In genomic region chr16:30997887-30998711, GRCh38 we compare ENCODE assay signal across 8 cellular contexts. TPM values are rescaled to one million over a fixed set of nuclear protein-coding genes. Genes with fewer than 3 reads are reported as not detected.
DNase-seq lines count a peak whose midpoint lies in the region; ATAC-seq and TF ChIP-seq lines count a peak whose summit lies in the region.
"Had no signal": no experiment of that assay in that cellular context is flagged by ENCODE, and none has a peak within 500 bp of the region (broad histone marks: within the 10 kb centered on the region; RNA-seq: fewer than 3 reads in every experiment).

No MANE protein-coding gene starts in this region.

- ATAC-seq in activated CD8-positive, alpha-beta T cell treated with anti-CD3 and anti-CD28 coated beads for 36 hours, result no peak
- no peak for ATAC-seq in GM18498 (IDR thresholded peaks at IDR 0.05; ENCODE audit: unreplicated experiment)

- POLR2A ChIA-PET in activated CD8-positive, alpha-beta T cell treated with anti-CD3 and anti-CD28 coated beads for 36 hours (lab: Charles Lee), result interaction anchor here (1.4 kb wide), 1 partner anchor 76 kb away, joined by 5 read pairs; the partner anchor contains the start of genes ZNF646 and ZNF668

- WGBS in stomach, 5 donors, result 64 to 73% (median 72%) methylated on average over 14 to 18 of the region's 18 CpGs

- no peaks in the 10 kb centered on the region for H3K36me3 Mint-ChIP-seq in activated CD8-positive, alpha-beta T cell treated with anti-CD3 and anti-CD28 coated beads for 36 hours (ENCODE audit: low read depth)

- H3K4me3 ChIP-seq in stomach, result peak overlapping the region in 1 of 4 donors; percentile 49

- H3K4me3 Mint-ChIP-seq in activated CD8-positive, alpha-beta T cell treated with anti-CD3 and anti-CD28 coated beads for 36 hours, result peak overlapping the region; percentile 78

- intact Hi-C loops in activated CD8-positive, alpha-beta T cell treated with anti-CD3 and anti-CD28 coated beads for 36 hours (cut with micrococcal nuclease), result no loop called here
- intact Hi-C loops in stomach (cut with DNase I; ENCODE audit: low total_unique reads), result no loop called here

- H3K4me1 ChIP-seq in stomach, result peaks cover 14 to 19% (median 16%) of the 10 kb centered on the region in 4 donors

- H3K27me3 Mint-ChIP-seq in activated CD8-positive, alpha-beta T cell treated with anti-CD3 and anti-CD28 coated beads for 36 hours, result no peaks in the 10 kb centered on the region

- H3K27ac ChIP-seq in stomach, result peak overlapping the region in 4 of 5 donors; percentile 73 to 82 (median 80)

- CTCF ChIA-PET in activated CD8-positive, alpha-beta T cell treated with anti-CD3 and anti-CD28 coated beads for 36 hours (lab: Charles Lee), result interaction anchor here (1.2 to 2.3 kb wide), 3 partner anchors 13 to 44 kb away, joined by 4 to 8 read pairs (median 4); partner anchors contain the start of gene HSD3B7

- no peak for TF ChIP-seq CTCF in activated CD8-positive, alpha-beta T cell treated with anti-CD3 and anti-CD28 coated beads for 36 hours (IDR thresholded peaks at IDR 0.05)
- no peak for TF ChIP-seq CTCF in stomach (IDR thresholded peaks at IDR 0.05)

- H3K4me1 Mint-ChIP-seq in activated CD8-positive, alpha-beta T cell treated with anti-CD3 and anti-CD28 coated beads for 36 hours (ENCODE audit: low read depth), result peaks cover 11% of the 10 kb centered on the region

- TF ChIP-seq POLR2A in stomach (IDR thresholded peaks at IDR 0.05), result no peak

- no peaks in the 10 kb centered on the region for H3K9me3 Mint-ChIP-seq in activated CD8-positive, alpha-beta T cell treated with anti-CD3 and anti-CD28 coated beads for 36 hours

- no peaks in the 10 kb centered on the region for H3K36me3 ChIP-seq in stomach

- TF ChIP-seq EP300 in stomach (IDR thresholded peaks at IDR 0.05), result no peak

- peaks cover 0 to 27% (median 5%) of the 10 kb centered on the region in 3 donors for H3K27me3 ChIP-seq in stomach

- H3K9me3 ChIP-seq in stomach, result no peaks in the 10 kb centered on the region

- H3K27ac Mint-ChIP-seq in activated CD8-positive, alpha-beta T cell treated with anti-CD3 and anti-CD28 coated beads for 36 hours, result no peak overlapping the region

- peak; percentile 76 for DNase-seq in HS-27A (ENCODE audit: low read depth)
- DNase-seq in activated CD8-positive, alpha-beta T cell treated with anti-CD3 and anti-CD28 coated beads for 36 hours, result no peak
- DNase-seq in hepatic stellate cell (ENCODE audit: low spot score), result peak; percentile 97
- DNase-seq in stomach, result no peak
- DNase-seq in superior temporal gyrus (ENCODE audit: extremely low spot score), result no peak
- DNase-seq in putamen (ENCODE audit: low spot score), result no peak
- DNase-seq: NCI-H1092 had no signal

RNA-seq across cellular contexts. Expression of gene STX1B, which starts 12.3 kb away (rescaled TPM):
- total RNA-seq in activated CD8-positive, alpha-beta T cell treated with anti-CD3 and anti-CD28 coated beads for 36 hours, result 1 to 10 TPM; 1.1 to 1.8 TPM
- total RNA-seq in stomach, result under 1 TPM in 1 of 5 donors, not detected in 4; 0.55 TPM
- under 1 TPM; 0.15 to 1.00 (median 0.78) TPM for polyA plus RNA-seq in stomach

RNA-seq across cellular contexts. Expression of gene HSD3B7, which starts 13.1 kb away (rescaled TPM):
- total RNA-seq in activated CD8-positive, alpha-beta T cell treated with anti-CD3 and anti-CD28 coated beads for 36 hours, result 1 to 10 TPM in 1 of 2 experiments, under 1 TPM in 1; 0.45 to 1.3 TPM
- total RNA-seq in stomach, result 10 to 100 TPM in 3 of 5 donors, 1 to 10 TPM in 2; 2.9 to 52.7 (median 13.4) TPM
- 10 to 100 TPM in 1 of 3 donors, 1 to 10 TPM in 2; 4.3 to 19.5 (median 7.3) TPM for polyA plus RNA-seq in stomach

RNA-seq across cellular contexts. Expression of gene STX4, which starts 35.3 kb away (rescaled TPM):
- 10 to 100 TPM; 25.2 to 27.7 TPM for total RNA-seq in activated CD8-positive, alpha-beta T cell treated with anti-CD3 and anti-CD28 coated beads for 36 hours
- total RNA-seq in stomach, result 100 to 1,000 TPM in 2 of 5 donors, 10 to 100 TPM in 3; 13.8 to 254 (median 60.0) TPM
- 10 to 100 TPM; 59.3 to 73.9 (median 60.4) TPM for polyA plus RNA-seq in stomach

RNA-seq across cellular contexts. Expression of gene SETD1A, which starts 40.5 kb away (rescaled TPM):
- 10 to 100 TPM; 18.0 to 19.2 TPM for total RNA-seq in activated CD8-positive, alpha-beta T cell treated with anti-CD3 and anti-CD28 coated beads for 36 hours
- 10 to 100 TPM in 3 of 5 donors, 1 to 10 TPM in 2; 4.4 to 22.2 (median 19.2) TPM for total RNA-seq in stomach
- 1 to 10 TPM; 5.2 to 7.5 (median 5.9) TPM for polyA plus RNA-seq in stomach

RNA-seq across cellular contexts. Expression of gene ORAI3, which starts 49.2 kb away (rescaled TPM):
- 10 to 100 TPM in 1 of 2 experiments, 1 to 10 TPM in 1; 7.6 to 10.9 TPM for total RNA-seq in activated CD8-positive, alpha-beta T cell treated with anti-CD3 and anti-CD28 coated beads for 36 hours
- 10 to 100 TPM in 2 of 5 donors, 1 to 10 TPM in 2, not detected in 1; 6.7 to 14.0 (median 11.2) TPM for total RNA-seq in stomach
- 10 to 100 TPM in 2 of 3 donors, 1 to 10 TPM in 1; 7.8 to 26.0 (median 10.5) TPM for polyA plus RNA-seq in stomach

Comparison
In these comparisons a context has a peak if more than half of its experiments do, and no peak if none do; other contexts are left out.
1. DNase-seq: peak in HS-27A (single experiment) and hepatic stellate cell (single experiment); none in activated CD8-positive, alpha-beta T cell treated with anti-CD3 and anti-CD28 coated beads for 36 hours (single experiment), stomach (single experiment), superior temporal gyrus (single experiment) and putamen (single experiment).